1 cellular context compared by ENCODE assay signal in the genomic region with DNA sequence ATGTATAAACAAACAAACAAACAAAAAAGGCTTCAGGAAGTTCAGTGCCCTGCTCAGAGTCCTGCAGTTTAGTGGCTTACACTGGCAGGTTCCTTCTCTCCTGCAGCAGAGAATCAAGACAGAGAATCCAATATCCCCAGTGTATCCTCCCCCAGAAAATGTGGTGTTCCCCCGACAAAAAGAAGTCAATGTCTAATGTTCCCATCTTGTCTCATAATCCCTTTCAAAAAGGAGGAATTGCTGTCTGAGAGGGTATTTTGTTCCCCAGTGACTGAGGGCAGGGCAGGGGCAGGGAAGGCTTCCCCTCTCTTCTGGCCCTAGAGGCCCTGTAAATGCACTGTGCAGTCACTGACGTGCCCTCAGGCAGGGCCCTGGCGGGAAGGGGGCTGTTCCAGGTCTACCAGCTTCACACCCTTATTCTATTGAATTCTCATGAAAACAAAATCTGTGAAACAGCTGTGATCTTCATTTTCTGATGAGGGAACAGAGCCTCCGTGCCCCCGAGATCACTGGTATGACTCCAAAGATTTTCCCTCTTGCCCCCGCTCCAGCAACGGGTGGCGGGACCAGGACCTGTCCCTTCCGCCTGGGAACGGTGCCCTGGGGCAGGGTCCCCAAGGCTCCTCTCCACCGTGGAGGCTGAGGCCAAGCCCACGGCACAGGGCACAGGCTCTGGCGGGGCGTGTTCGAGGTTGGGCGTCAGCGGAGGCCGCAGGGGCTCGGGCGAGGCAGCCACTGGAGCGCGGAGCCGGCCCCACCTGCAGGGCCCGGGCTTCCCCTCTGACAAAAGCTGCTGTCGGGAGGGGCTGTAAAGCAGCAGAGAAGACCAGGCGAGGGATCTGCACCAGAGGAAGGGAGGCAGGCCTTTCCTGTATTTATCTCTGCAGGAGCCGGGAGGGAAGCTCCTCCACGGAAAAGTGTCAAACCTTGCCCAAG.
TF ChIP-seq lines count a peak whose summit lies in the region.

No MANE protein-coding gene starts in this region.

TF ChIP-seq in HepG2, 621 proteins besides CTCF, POLR2A, EP300 and RAD21 (continued from another document):
- TF ChIP-seq, protein P1, sequence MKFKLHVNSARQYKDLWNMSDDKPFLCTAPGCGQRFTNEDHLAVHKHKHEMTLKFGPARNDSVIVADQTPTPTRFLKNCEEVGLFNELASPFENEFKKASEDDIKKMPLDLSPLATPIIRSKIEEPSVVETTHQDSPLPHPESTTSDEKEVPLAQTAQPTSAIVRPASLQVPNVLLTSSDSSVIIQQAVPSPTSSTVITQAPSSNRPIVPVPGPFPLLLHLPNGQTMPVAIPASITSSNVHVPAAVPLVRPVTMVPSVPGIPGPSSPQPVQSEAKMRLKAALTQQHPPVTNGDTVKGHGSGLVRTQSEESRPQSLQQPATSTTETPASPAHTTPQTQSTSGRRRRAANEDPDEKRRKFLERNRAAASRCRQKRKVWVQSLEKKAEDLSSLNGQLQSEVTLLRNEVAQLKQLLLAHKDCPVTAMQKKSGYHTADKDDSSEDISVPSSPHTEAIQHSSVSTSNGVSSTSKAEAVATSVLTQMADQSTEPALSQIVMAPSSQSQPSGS (CRISPR knock-in tag; IDR thresholded peaks at IDR 0.05), result no peak
- TF ChIP-seq, protein P2, sequence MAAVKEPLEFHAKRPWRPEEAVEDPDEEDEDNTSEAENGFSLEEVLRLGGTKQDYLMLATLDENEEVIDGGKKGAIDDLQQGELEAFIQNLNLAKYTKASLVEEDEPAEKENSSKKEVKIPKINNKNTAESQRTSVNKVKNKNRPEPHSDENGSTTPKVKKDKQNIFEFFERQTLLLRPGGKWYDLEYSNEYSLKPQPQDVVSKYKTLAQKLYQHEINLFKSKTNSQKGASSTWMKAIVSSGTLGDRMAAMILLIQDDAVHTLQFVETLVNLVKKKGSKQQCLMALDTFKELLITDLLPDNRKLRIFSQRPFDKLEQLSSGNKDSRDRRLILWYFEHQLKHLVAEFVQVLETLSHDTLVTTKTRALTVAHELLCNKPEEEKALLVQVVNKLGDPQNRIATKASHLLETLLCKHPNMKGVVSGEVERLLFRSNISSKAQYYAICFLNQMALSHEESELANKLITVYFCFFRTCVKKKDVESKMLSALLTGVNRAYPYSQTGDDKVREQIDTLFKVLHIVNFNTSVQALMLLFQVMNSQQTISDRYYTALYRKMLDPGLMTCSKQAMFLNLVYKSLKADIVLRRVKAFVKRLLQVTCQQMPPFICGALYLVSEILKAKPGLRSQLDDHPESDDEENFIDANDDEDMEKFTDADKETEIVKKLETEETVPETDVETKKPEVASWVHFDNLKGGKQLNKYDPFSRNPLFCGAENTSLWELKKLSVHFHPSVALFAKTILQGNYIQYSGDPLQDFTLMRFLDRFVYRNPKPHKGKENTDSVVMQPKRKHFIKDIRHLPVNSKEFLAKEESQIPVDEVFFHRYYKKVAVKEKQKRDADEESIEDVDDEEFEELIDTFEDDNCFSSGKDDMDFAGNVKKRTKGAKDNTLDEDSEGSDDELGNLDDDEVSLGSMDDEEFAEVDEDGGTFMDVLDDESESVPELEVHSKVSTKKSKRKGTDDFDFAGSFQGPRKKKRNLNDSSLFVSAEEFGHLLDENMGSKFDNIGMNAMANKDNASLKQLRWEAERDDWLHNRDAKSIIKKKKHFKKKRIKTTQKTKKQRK (IDR thresholded peaks at IDR 0.05; ENCODE audit: low read length), result no peak
- no peak for TF ChIP-seq RCOR2 (CRISPR knock-in tag; IDR thresholded peaks at IDR 0.05)
- TF ChIP-seq GABPB1 (CRISPR knock-in tag; IDR thresholded peaks at IDR 0.05), result no peak
- no peak for TF ChIP-seq ATF1 (CRISPR knock-in tag; IDR thresholded peaks at IDR 0.05)
- no peak for TF ChIP-seq TEAD2 (CRISPR knock-in tag; IDR thresholded peaks at IDR 0.05)
- no peak for TF ChIP-seq FOXO1 (CRISPR knock-in tag; IDR thresholded peaks at IDR 0.05)
- no peak for TF ChIP-seq HOXA3 (CRISPR knock-in tag; IDR thresholded peaks at IDR 0.05)
- no peak for TF ChIP-seq ZNF343 (CRISPR knock-in tag; IDR thresholded peaks at IDR 0.05)
- TF ChIP-seq CCDC6 (CRISPR knock-in tag; IDR thresholded peaks at IDR 0.05), result no peak
- no peak for TF ChIP-seq ZNF430 (CRISPR knock-in tag; IDR thresholded peaks at IDR 0.05)
- TF ChIP-seq, protein P3, sequence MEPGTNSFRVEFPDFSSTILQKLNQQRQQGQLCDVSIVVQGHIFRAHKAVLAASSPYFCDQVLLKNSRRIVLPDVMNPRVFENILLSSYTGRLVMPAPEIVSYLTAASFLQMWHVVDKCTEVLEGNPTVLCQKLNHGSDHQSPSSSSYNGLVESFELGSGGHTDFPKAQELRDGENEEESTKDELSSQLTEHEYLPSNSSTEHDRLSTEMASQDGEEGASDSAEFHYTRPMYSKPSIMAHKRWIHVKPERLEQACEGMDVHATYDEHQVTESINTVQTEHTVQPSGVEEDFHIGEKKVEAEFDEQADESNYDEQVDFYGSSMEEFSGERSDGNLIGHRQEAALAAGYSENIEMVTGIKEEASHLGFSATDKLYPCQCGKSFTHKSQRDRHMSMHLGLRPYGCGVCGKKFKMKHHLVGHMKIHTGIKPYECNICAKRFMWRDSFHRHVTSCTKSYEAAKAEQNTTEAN (CRISPR knock-in tag; conservative IDR thresholded peaks at IDR 0.05), result no peak
- TF ChIP-seq GFI1 (CRISPR knock-in tag; IDR thresholded peaks at IDR 0.05; ENCODE audit: borderline replicate concordance), result no peak
- no peak for TF ChIP-seq E2F1 (CRISPR knock-in tag; IDR thresholded peaks at IDR 0.05)
- no peak for TF ChIP-seq STAT6 (CRISPR knock-in tag; IDR thresholded peaks at IDR 0.05; ENCODE audit: borderline replicate concordance)
- TF ChIP-seq SMYD3 (CRISPR knock-in tag; IDR thresholded peaks at IDR 0.05), result no peak
